Comparison of ENCODE assay signal across 8 cellular contexts in genomic region chr11:44726278-44727113, GRCh38. TPM values are rescaled to one million over a fixed set of nuclear protein-coding genes. Genes with fewer than 3 reads are reported as not detected.
A peak's percentile ranks its signal among the peaks of the same experiment; 100 is the strongest.
DNase-seq lines count a peak whose midpoint lies in the region; ATAC-seq and TF ChIP-seq lines count a peak whose summit lies in the region.

Gene TSPAN18, plus strand, starts transcription at chr11:44726962. Its CDS starts 179,455 bp downstream, at chr11:44906417.

- BruUV-seq in HCT116 (replicated peaks; lab: Mats Ljungman, UMichigan): no TSS peak
- BruUV-seq in OCI-LY7 (replicated peaks; lab: Mats Ljungman, UMichigan): no TSS peak

- 2% methylated on average over 60 of the region's 67 CpGs for WGBS in right cardiac atrium

- no peaks in the 10 kb centered on the region for H3K36me3 ChIP-seq in HCT116 (ENCODE audit: control insufficient read depth in 1 of 2, insufficient read depth in 2 of 2, low read length in 2 of 2)
- H3K36me3 ChIP-seq in OCI-LY7 (ENCODE audit: insufficient read depth, low read length): no peaks in the 10 kb centered on the region
- no peaks in the 10 kb centered on the region for H3K36me3 ChIP-seq in gastrocnemius medialis

- peaks cover 4 to 18% of the 10 kb centered on the region in 2 experiments; a peak in 3 of 4 replicates for H3K4me1 ChIP-seq in HCT116 (ENCODE audit: control insufficient read depth in 1 of 2, insufficient read depth in 2 of 2, low read length in 2 of 2)
- H3K4me1 ChIP-seq in OCI-LY7 (ENCODE audit: insufficient read depth, low read length, poor library complexity, severe bottlenecking): peaks cover 6% of the 10 kb centered on the region
- H3K4me1 ChIP-seq in right cardiac atrium (ENCODE audit: control insufficient read depth, insufficient read depth, low read length): peaks cover 11% of the 10 kb centered on the region
- H3K4me1 ChIP-seq in gastrocnemius medialis: peaks cover 0 to 9% of the 10 kb centered on the region in 2 donors

- H3K9me3 ChIP-seq in HCT116 (ENCODE audit: control insufficient read depth in 1 of 2, insufficient read depth in 1 of 2, low read depth in 1 of 2, low read length in 2 of 2): no peaks in the 10 kb centered on the region
- H3K9me3 ChIP-seq in OCI-LY7 (ENCODE audit: low read length): no peaks in the 10 kb centered on the region
- H3K9me3 ChIP-seq in right cardiac atrium (ENCODE audit: control insufficient read depth, low read length): no peaks in the 10 kb centered on the region
- no peaks in the 10 kb centered on the region for H3K9me3 ChIP-seq in gastrocnemius medialis

- intact Hi-C loops in HCT116 (cut with micrococcal nuclease): loop anchor here (5.0 kb wide), 3 partner anchors 94 to 186 kb away; no protein-coding TSS in a partner anchor
- intact Hi-C loops in OCI-LY7 (cut with micrococcal nuclease; ENCODE audit: unreplicated experiment): no loop called here
- intact Hi-C loops in right cardiac atrium (cut with DNase I): loop anchor here (5.0 to 10.0 kb wide), 7 partner anchors 51 to 186 kb away; no protein-coding TSS in a partner anchor
- intact Hi-C loops in gastrocnemius medialis (cut with DNase I; ENCODE audit: low total_unique reads): loop anchor here (5.0 kb wide), 1 partner anchor 166 kb away; no protein-coding TSS in a partner anchor

- H2AFZ ChIP-seq in HCT116 (ENCODE audit: low read depth, low read length, poor library complexity, severe bottlenecking) (no peak within 1 kb of the TSS), OCI-LY7 (ENCODE audit: low read length) (peak within 1 kb of the TSS; percentile 41; the same call in 1 of the 2 replicates)

- no peaks in the 10 kb centered on the region for H3K9me2 ChIP-seq in HCT116 (ENCODE audit: insufficient read depth)
- no peaks in the 10 kb centered on the region for H3K9me2 ChIP-seq in OCI-LY7 (ENCODE audit: insufficient read depth, low read length)

- DNase-seq in GM13976 (ENCODE audit: low spot score) (peak; percentile 88), HCT116 (ENCODE audit: low read depth, low spot score) (no peak), OCI-LY7 (ENCODE audit: low spot score) (peak; percentile 26), right cardiac atrium (peak; percentile 54 to 81 (median 71)), gastrocnemius medialis (no peak), epidermal melanocyte (ENCODE audit: insufficient read length, low spot score) (no peak), NCI-H1436 (lab: John Stamatoyannopoulos, UW) (no peak)
- peak in 1 of 2 donors; percentile 74 for DNase-seq in activated naive CD4-positive, alpha-beta T cell treated with anti-CD3 and anti-CD28 coated beads, Interleukin-2, amount 50 U/mL, for 72 hours (ENCODE audit: low spot score in 2 of 2)

- H3K79me2 ChIP-seq in HCT116 (ENCODE audit: insufficient read depth, low read length): peaks cover 13% of the 10 kb centered on the region; the same call in 1 of the 2 replicates
- H3K79me2 ChIP-seq in OCI-LY7 (ENCODE audit: insufficient read depth, low read depth, low read length): no peaks in the 10 kb centered on the region

- peak; percentile 39 for ATAC-seq in HCT116
- peak; percentile 37 to 78 for ATAC-seq in activated naive CD4-positive, alpha-beta T cell treated with anti-CD3 and anti-CD28 coated beads, Interleukin-2, amount 50 U/mL, for 72 hours
- ATAC-seq in right cardiac atrium: peak; percentile 1 to 28
- no peak for ATAC-seq in gastrocnemius medialis

- H4K20me1 ChIP-seq in HCT116 (ENCODE audit: insufficient read depth) (no peaks in the 10 kb centered on the region), OCI-LY7 (ENCODE audit: insufficient read depth, low read length) (no peaks in the 10 kb centered on the region)

- H3K4me3 ChIP-seq in HCT116 (replicated peaks in 1 of 2; ENCODE audit: low read depth in 1 of 2, low read length in 2 of 2) (peak within 1 kb of the TSS; percentile 74 to 82), OCI-LY7 (ENCODE audit: low read depth, low read length, poor library complexity, severe bottlenecking) (peak within 1 kb of the TSS; percentile 38), right cardiac atrium (ENCODE audit: low read length) (peak within 1 kb of the TSS; percentile 62), gastrocnemius medialis (peak within 1 kb of the TSS; percentile 59 to 94 (median 64))

- H3K9ac ChIP-seq in HCT116 (ENCODE audit: low read length): peak within 1 kb of the TSS; percentile 68

- TF ChIP-seq CTCF in GM13976 (IDR thresholded peaks at IDR 0.05; ENCODE audit: borderline replicate concordance, control extremely low read depth, extremely low read depth, insufficient read depth, missing control alignments) (no peak), HCT116 (IDR thresholded peaks at IDR 0.05 in 2 of 3, conservative IDR thresholded peaks at IDR 0.05 in 1 of 3; ENCODE audit: borderline replicate concordance in 1 of 3, insufficient read depth in 1 of 3, low read depth in 2 of 3, low read length in 2 of 3) (no peak), OCI-LY7 (conservative IDR thresholded peaks at IDR 0.05; ENCODE audit: low read length) (no peak), gastrocnemius medialis (IDR thresholded peaks at IDR 0.05 in 4 of 5, conservative IDR thresholded peaks at IDR 0.05 in 1 of 5) (no peak)

- RAD21 ChIA-PET in HCT116 (lab: Charles Lee; ENCODE audit: low non-redundant PET in 1 of 2, low total read pairs in 2 of 2, uncharacterized antibody in 2 of 2, unreplicated experiment in 2 of 2): no interaction called here

- POLR2A ChIA-PET in HCT116 (lab: Charles Lee): interaction anchor here (1.2 kb wide), 2 partner anchors 34 to 173 kb away, joined by 3 to 4 read pairs; no protein-coding TSS in a partner anchor
- POLR2A ChIA-PET in OCI-LY7 (lab: Charles Lee): no interaction called here

- in situ Hi-C loops in GM13976 (cut with MboI; ENCODE audit: low sequenced_read_pairs, unreplicated experiment): loop anchor here (10.0 kb wide), 1 partner anchor 188 kb away; no protein-coding TSS in a partner anchor
- in situ Hi-C loops in gastrocnemius medialis (cut with MboI; ENCODE audit: low sequenced_read_pairs in 4 of 4): loop anchor here in 3 of 4 donors (5.0 to 10.0 kb wide), 4 partner anchors 102 to 181 kb away; no protein-coding TSS in a partner anchor

- peak within 1 kb of the TSS; percentile 95 for H3K4me2 ChIP-seq in HCT116 (ENCODE audit: low read length)
- peak within 1 kb of the TSS; percentile 71 for H3K4me2 ChIP-seq in OCI-LY7 (ENCODE audit: low read length)

- TF ChIP-seq POLR2A in HCT116 (IDR thresholded peaks at IDR 0.05; ENCODE audit: borderline replicate concordance, extremely low read depth, insufficient read depth, insufficient read length) (no peak), gastrocnemius medialis (IDR thresholded peaks at IDR 0.05) (no peak)

- TF ChIP-seq RAD21 in HCT116 (IDR thresholded peaks at IDR 0.05; ENCODE audit: low read depth): no peak

- H3K27ac ChIP-seq in HCT116 (ENCODE audit: low read depth, low read length) (peak within 1 kb of the TSS; percentile 48; the same call in 1 of the 2 replicates), OCI-LY7 (ENCODE audit: low read depth, low read length, poor library complexity, severe bottlenecking) (no peak within 1 kb of the TSS), right cardiac atrium (ENCODE audit: low read length) (peak within 1 kb of the TSS; percentile 76), gastrocnemius medialis (peak within 1 kb of the TSS; percentile 22 to 65 (median 48))

- no peaks in the 10 kb centered on the region for H3K9me3 Mint-ChIP-seq in activated naive CD4-positive, alpha-beta T cell treated with anti-CD3 and anti-CD28 coated beads, Interleukin-2, amount 50 U/mL, for 72 hours

- no peaks in the 10 kb centered on the region for H3K27me3 ChIP-seq in HCT116 (ENCODE audit: insufficient read depth, low read length)
- H3K27me3 ChIP-seq in right cardiac atrium (ENCODE audit: control insufficient read depth, insufficient read depth): no peaks in the 10 kb centered on the region
- H3K27me3 ChIP-seq in gastrocnemius medialis: peaks cover 13 to 17% (median 17%) of the 10 kb centered on the region in 3 donors

- peak within 1 kb of the TSS in 1 of 2 donors; percentile 62 for H3K27ac Mint-ChIP-seq in activated naive CD4-positive, alpha-beta T cell treated with anti-CD3 and anti-CD28 coated beads, Interleukin-2, amount 50 U/mL, for 72 hours

- no peaks in the 10 kb centered on the region for H3K36me3 Mint-ChIP-seq in activated naive CD4-positive, alpha-beta T cell treated with anti-CD3 and anti-CD28 coated beads, Interleukin-2, amount 50 U/mL, for 72 hours

- CTCF ChIA-PET in HCT116 (lab: Charles Lee) (interaction anchor here (0.7 to 1.2 kb wide), 2 partner anchors 76 to 92 kb away, joined by 3 read pairs; no protein-coding TSS in a partner anchor), OCI-LY7 (lab: Charles Lee; ENCODE audit: unreplicated experiment) (no interaction called here)

TF ChIP-seq in HCT116, 20 proteins besides CTCF, POLR2A, EP300 and RAD21:
- no peak for TF ChIP-seq EZH2phosphoT487 (IDR thresholded peaks at IDR 0.05; ENCODE audit: borderline replicate concordance)
- TF ChIP-seq POLR2AphosphoS5 (IDR thresholded peaks at IDR 0.05; ENCODE audit: low read depth, low read length): peak; percentile 34; the same call in 1 of the 2 replicates
- TF ChIP-seq ELF1 (IDR thresholded peaks at IDR 0.05; ENCODE audit: borderline replicate concordance, low read depth): no peak
TF ChIP-seq in HCT116: peak in this region for 1.

RNA-seq across cellular contexts. Expression of gene TSPAN18, which starts in this region (rescaled TPM):
- 18.3 TPM for total RNA-seq in HCT116 (2021; ENCODE audit: unreplicated experiment)
- 11.6 and 16.8 TPM in 2 replicates for polyA plus RNA-seq in HCT116 (2012)
- not detected in 2 replicates for total RNA-seq in OCI-LY7 (2014; rRNA removed; shearing (Covaris generic))
- not detected in 2 replicates for total RNA-seq in OCI-LY7 (2022)
- 1 to 10 TPM; 2.3 to 3.6 TPM for total RNA-seq in activated naive CD4-positive, alpha-beta T cell treated with anti-CD3 and anti-CD28 coated beads, Interleukin-2, amount 50 U/mL, for 72 hours
- total RNA-seq in right cardiac atrium: 100 to 1,000 TPM; 158 to 236 (median 207) TPM
- 120 TPM for polyA plus RNA-seq in right cardiac atrium
- 1 to 10 TPM; 2.1 to 9.1 (median 2.5) TPM for total RNA-seq in gastrocnemius medialis

Comparison
In these comparisons a context has a peak if more than half of its experiments do, and no peak if none do; other contexts are left out.
1. Peak in DNase-seq, H3K4me3 ChIP-seq and H3K4me2 ChIP-seq in OCI-LY7; RNA of the gene not detected or under 1 TPM.
2. DNase-seq: peak in GM13976 (single experiment) and right cardiac atrium (3 of 3); none in HCT116 (single experiment), gastrocnemius medialis (0 of 2), epidermal melanocyte (single experiment) and NCI-H1436 (single experiment).
3. ATAC-seq: peak in HCT116 (single experiment), activated naive CD4-positive, alpha-beta T cell treated with anti-CD3 and anti-CD28 coated beads, Interleukin-2, amount 50 U/mL, for 72 hours (2 of 2) and right cardiac atrium (2 of 2); none in gastrocnemius medialis (0 of 2).
4. Peak in every context shown above with its lines, with median percentiles within 50 percentile points of each other: H3K4me3 ChIP-seq.